ENCODE assay signal across 11 cellular contexts in the genomic region with DNA sequence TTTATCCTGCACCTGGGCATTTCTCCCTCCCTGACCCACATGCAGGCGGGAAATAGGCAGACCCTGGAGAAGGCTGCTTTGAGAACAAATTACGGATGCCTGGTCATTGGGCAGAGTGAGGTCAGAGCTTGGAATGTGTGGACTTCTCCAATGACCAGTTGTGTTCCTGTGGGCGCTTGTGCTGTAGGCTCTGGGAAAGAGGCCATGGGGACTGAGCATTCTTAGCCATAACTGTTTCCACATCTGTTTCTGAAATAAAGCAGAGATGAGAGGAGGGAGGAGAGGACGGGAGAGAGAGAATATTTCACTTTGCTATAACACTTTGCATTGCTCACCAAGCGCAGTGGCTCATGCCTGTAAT. TPM values are rescaled to one million over a fixed set of nuclear protein-coding genes. Genes with fewer than 3 reads are reported as not detected.
DNase-seq lines count a peak whose midpoint lies in the region; ATAC-seq and TF ChIP-seq lines count a peak whose summit lies in the region.
"Had no signal": no experiment of that assay in that cellular context is flagged by ENCODE, and none has a peak within 500 bp of the region (broad histone marks: within the 10 kb centered on the region; RNA-seq: fewer than 3 reads in every experiment).

No MANE protein-coding gene starts in this region.

- TF ChIP-seq EP300 in gastroesophageal sphincter (IDR thresholded peaks at IDR 0.05) = no peak

- no peak for TF ChIP-seq POLR2A in gastroesophageal sphincter (IDR thresholded peaks at IDR 0.05)

- H3K4me3 Mint-ChIP-seq in T-cell = no peak overlapping the region
- no peak overlapping the region for H3K4me3 Mint-ChIP-seq in activated CD8-positive, alpha-beta T cell treated with anti-CD3 and anti-CD28 coated beads for 36 hours

- TF ChIP-seq CTCF in AG04449 (IDR thresholded peaks at IDR 0.05; ENCODE audit: insufficient read depth, low read length, missing control alignments) (no peak), WERI-Rb-1 (IDR thresholded peaks at IDR 0.05; ENCODE audit: low read depth, low read length) (no peak), gastroesophageal sphincter (IDR thresholded peaks at IDR 0.05) (no peak), omental fat pad (IDR thresholded peaks at IDR 0.05) (no peak)
- TF ChIP-seq CTCF in activated CD8-positive, alpha-beta T cell treated with anti-CD3 and anti-CD28 coated beads for 36 hours (IDR thresholded peaks at IDR 0.05) = no peak

- H3K36me3 ChIP-seq in WERI-Rb-1 (no peaks in the 10 kb centered on the region; the same call in 1 of the 2 replicates), gastroesophageal sphincter (peaks cover 0 to 21% of the 10 kb centered on the region in 2 donors)

- H3K27me3 Mint-ChIP-seq in T-cell = no peaks in the 10 kb centered on the region
- H3K27me3 Mint-ChIP-seq in activated CD8-positive, alpha-beta T cell treated with anti-CD3 and anti-CD28 coated beads for 36 hours = no peaks in the 10 kb centered on the region

- ATAC-seq in gastroesophageal sphincter (peak; percentile 93), omental fat pad (ENCODE audit: low FRiP score) (peak; percentile 51), GM19455 (IDR thresholded peaks at IDR 0.05; ENCODE audit: unreplicated experiment) (no peak), T-cell (replicated peaks in 1 of 4) (no peak)
- no peak for ATAC-seq in activated CD8-positive, alpha-beta T cell treated with anti-CD3 and anti-CD28 coated beads for 36 hours

- DNase-seq in AG04449 (ENCODE audit: low read depth, low spot score) = peak; percentile 58
- DNase-seq in WERI-Rb-1 = no peak
- DNase-seq in omental fat pad (ENCODE audit: low spot score) = no peak
- no peak for DNase-seq in DMS153 treated with DMSO at 0.1 percent for 48 hours (lab: John Stamatoyannopoulos, UW; ENCODE audit: unreplicated experiment)
- no peak for DNase-seq in T-cell
- no peak for DNase-seq in activated CD8-positive, alpha-beta T cell treated with anti-CD3 and anti-CD28 coated beads for 36 hours
- DNase-seq: activated naive CD4-positive, alpha-beta T cell; stimulated activated naive CD4-positive, alpha-beta T cell treated with Interleukin-2 at 50 U/mL for 16 hours had no signal

- H3K4me1 ChIP-seq in gastroesophageal sphincter = peaks cover 0 to 21% (median 0%) of the 10 kb centered on the region in 3 donors

- no peaks in the 10 kb centered on the region for H3K9me3 ChIP-seq in WERI-Rb-1 (ENCODE audit: severe bottlenecking)
- H3K9me3 ChIP-seq in gastroesophageal sphincter = no peaks in the 10 kb centered on the region
- H3K9me3 ChIP-seq: BLaER1 had no signal

- H3K27ac ChIP-seq in WERI-Rb-1 = peak overlapping the region; percentile 73; the same call in 1 of the 2 replicates
- H3K27ac ChIP-seq in gastroesophageal sphincter = peak overlapping the region; percentile 72 to 80 (median 76)
- H3K27ac ChIP-seq: BLaER1 had no signal

- 10 to 14% methylated on average over 2 to 4 of the region's 5 CpGs for WGBS in gastroesophageal sphincter (ENCODE audit: low coverage in 1 of 2), 2 donors

- H3K9me3 Mint-ChIP-seq in T-cell = no peaks in the 10 kb centered on the region
- H3K9me3 Mint-ChIP-seq in activated CD8-positive, alpha-beta T cell treated with anti-CD3 and anti-CD28 coated beads for 36 hours = no peaks in the 10 kb centered on the region

- POLR2A ChIA-PET in AG04449 (lab: Yijun Ruan, JAX) (interaction anchor here (1.2 kb wide), 1 partner anchor 11 kb away, joined by 4 read pairs; the partner anchor contains the start of gene TMEM184B), T-cell (lab: Charles Lee) (no interaction called here)
- POLR2A ChIA-PET in activated CD8-positive, alpha-beta T cell treated with anti-CD3 and anti-CD28 coated beads for 36 hours (lab: Charles Lee) = interaction anchor here (1.1 kb wide), 1 partner anchor 26 kb away, joined by 4 read pairs; no protein-coding TSS in a partner anchor

- no peak overlapping the region for H3K27ac Mint-ChIP-seq in T-cell
- H3K27ac Mint-ChIP-seq in activated CD8-positive, alpha-beta T cell treated with anti-CD3 and anti-CD28 coated beads for 36 hours = no peak overlapping the region

- CTCF ChIA-PET in AG04449 (lab: Yijun Ruan, JAX) = interaction anchor here (0.6 to 1.5 kb wide), 4 partner anchors 11 to 441 kb away, joined by 3 to 4 read pairs (median 3); no protein-coding TSS in a partner anchor
- CTCF ChIA-PET in T-cell (lab: Charles Lee) = no interaction called here
- CTCF ChIA-PET in activated CD8-positive, alpha-beta T cell treated with anti-CD3 and anti-CD28 coated beads for 36 hours (lab: Charles Lee) = interaction anchor here (0.9 to 1.5 kb wide), 2 partner anchors 14 to 67 kb away, joined by 3 to 4 read pairs; no protein-coding TSS in a partner anchor

- H3K27me3 ChIP-seq in WERI-Rb-1 (ENCODE audit: insufficient read depth, low read depth, severe bottlenecking) = no peaks in the 10 kb centered on the region
- H3K27me3 ChIP-seq in gastroesophageal sphincter = no peaks in the 10 kb centered on the region
- H3K27me3 ChIP-seq: BLaER1 had no signal

- H3K4me1 Mint-ChIP-seq in T-cell = no peaks in the 10 kb centered on the region
- H3K4me1 Mint-ChIP-seq in activated CD8-positive, alpha-beta T cell treated with anti-CD3 and anti-CD28 coated beads for 36 hours (ENCODE audit: low read depth) = no peaks in the 10 kb centered on the region

- no peaks in the 10 kb centered on the region for H3K36me3 Mint-ChIP-seq in T-cell
- H3K36me3 Mint-ChIP-seq in activated CD8-positive, alpha-beta T cell treated with anti-CD3 and anti-CD28 coated beads for 36 hours (ENCODE audit: low read depth) = no peaks in the 10 kb centered on the region

- H3K4me3 ChIP-seq in AG04449 (ENCODE audit: low read depth, low read length) (no peak overlapping the region), WERI-Rb-1 (ENCODE audit: low read depth, low read length) (no peak overlapping the region), gastroesophageal sphincter (no peak overlapping the region)
- H3K4me3 ChIP-seq: BLaER1 had no signal

- intact Hi-C loops in activated CD8-positive, alpha-beta T cell treated with anti-CD3 and anti-CD28 coated beads for 36 hours (cut with micrococcal nuclease) = no loop called here

RNA-seq across cellular contexts. Expression of gene TMEM184B, which starts 11.2 kb away (rescaled TPM):
- total RNA-seq in gastroesophageal sphincter (100 to 1,000 TPM in 1 of 4 donors, 10 to 100 TPM in 3; 52.0 to 108 (median 64.9) TPM), omental fat pad (10 to 100 TPM; 41.2 to 86.4 (median 48.6) TPM), T-cell (10 to 100 TPM; 30.8 to 41.3 (median 35.8) TPM)
- total RNA-seq in activated CD8-positive, alpha-beta T cell treated with anti-CD3 and anti-CD28 coated beads for 36 hours = 10 to 100 TPM; 15.7 to 16.8 TPM

RNA-seq across cellular contexts. Expression of gene CSNK1E, which starts 33.2 kb away (rescaled TPM):
- 10 to 100 TPM; 70.3 to 90.3 (median 80.0) TPM for total RNA-seq in gastroesophageal sphincter
- 100 to 1,000 TPM in 3 of 4 donors, 10 to 100 TPM in 1; 84.5 to 164 (median 112) TPM for total RNA-seq in omental fat pad
- 100 to 1,000 TPM; 105 to 142 (median 115) TPM for total RNA-seq in T-cell
- 100 to 1,000 TPM; 123 TPM for total RNA-seq in activated CD8-positive, alpha-beta T cell treated with anti-CD3 and anti-CD28 coated beads for 36 hours

Comparison
In these comparisons a context has a peak if more than half of its experiments do, and no peak if none do; other contexts are left out.
1. ATAC-seq: peak in gastroesophageal sphincter (single experiment) and omental fat pad (single experiment); none in GM19455 (single experiment), T-cell (0 of 4) and activated CD8-positive, alpha-beta T cell treated with anti-CD3 and anti-CD28 coated beads for 36 hours (single experiment).
2. CTCF ChIA-PET loops: an anchor here in AG04449 (0.6 to 1.5 kb wide) and activated CD8-positive, alpha-beta T cell treated with anti-CD3 and anti-CD28 coated beads for 36 hours (0.9 to 1.5 kb wide); none called in T-cell.
3. POLR2A ChIA-PET loops: an anchor here in AG04449 (1.2 kb wide) and activated CD8-positive, alpha-beta T cell treated with anti-CD3 and anti-CD28 coated beads for 36 hours (1.1 kb wide); none called in T-cell.